Comparison of ENCODE assay signal across 12 cellular contexts in genomic region chr2:110858993-110859770, GRCh38.
DNase-seq lines count a peak whose midpoint lies in the region; ATAC-seq and TF ChIP-seq lines count a peak whose summit lies in the region.
"Had no signal": no experiment of that assay in that cellular context is flagged by ENCODE, and none has a peak within 500 bp of the region (broad histone marks: within the 10 kb centered on the region; RNA-seq: fewer than 3 reads in every experiment).

No MANE protein-coding gene starts in this region.

- peak overlapping the region; percentile 30 for H3K4me3 ChIP-seq in Jurkat, Clone E6-1 (ENCODE audit: low read length)
- no peak overlapping the region for H3K4me3 ChIP-seq in mesenchymal stem cell (ENCODE audit: insufficient read depth in 1 of 2, low read depth in 1 of 2, low read length in 2 of 2)
- H3K4me3 ChIP-seq: thoracic aorta had no signal

- H2AFZ ChIP-seq in mesenchymal stem cell (ENCODE audit: low read depth, low read length), result no peak overlapping the region

- DNase-seq in DMS79 treated with DMSO at 0.1 percent for 48 hours (lab: John Stamatoyannopoulos, UW) (peak; percentile 11), DMS79 (lab: John Stamatoyannopoulos, UW) (no peak), nephron progenitor cell (no peak), germinal center (ENCODE audit: low spot score) (no peak), mesenchymal stem cell (no peak)
- no peak for DNase-seq in Jurkat, Clone E6-1 (ENCODE audit: low read depth, low spot score)
- peak; percentile 46 for DNase-seq in activated CD8-positive, alpha-beta memory T cell treated with anti-CD3 and anti-CD28 coated beads, Interleukin-2, amount 50 U/mL, for 48 hours
- DNase-seq: GDM1, NCI-H524 had no signal

- H2BK15ac ChIP-seq in mesenchymal stem cell (ENCODE audit: low read depth, poor library complexity, severe bottlenecking), result no peak overlapping the region

- no peak overlapping the region for H2AK5ac ChIP-seq in mesenchymal stem cell (ENCODE audit: low read length, severe bottlenecking)

- H3K36me3 ChIP-seq in mesenchymal stem cell (ENCODE audit: control insufficient read depth in 1 of 2, insufficient read depth in 2 of 2, low read depth in 1 of 2, low read length in 2 of 2), result no peaks in the 10 kb centered on the region
- H3K36me3 ChIP-seq: thoracic aorta had no signal

- no peak overlapping the region for H3K18ac ChIP-seq in mesenchymal stem cell (ENCODE audit: low read depth in 1 of 2, low read length in 2 of 2)

- no peaks in the 10 kb centered on the region for H3K9me3 ChIP-seq in mesenchymal stem cell (ENCODE audit: control insufficient read depth, low read length)
- H3K9me3 ChIP-seq: thoracic aorta had no signal

- WGBS in mesenchymal stem cell, result 79% methylated on average over 13 of the region's 14 CpGs

- no peaks in the 10 kb centered on the region for H3K79me1 ChIP-seq in mesenchymal stem cell (replicated peaks; ENCODE audit: low read length, poor library complexity, severe bottlenecking)

- H4K8ac ChIP-seq in mesenchymal stem cell (ENCODE audit: low read length), result no peak overlapping the region

- no peak overlapping the region for H4K91ac ChIP-seq in mesenchymal stem cell (ENCODE audit: low read length)

- no peaks in the 10 kb centered on the region for H3K36me3 Mint-ChIP-seq in nephron progenitor cell (ENCODE audit: low read depth)

- H3K4me2 ChIP-seq in mesenchymal stem cell (ENCODE audit: low read length, poor library complexity, severe bottlenecking), result no peak overlapping the region

- peak overlapping the region; percentile 13 for H3K4me3 Mint-ChIP-seq in nephron progenitor cell

- H3K4me1 ChIP-seq in mesenchymal stem cell (ENCODE audit: control insufficient read depth, insufficient read depth, low read depth, low read length), result no peaks in the 10 kb centered on the region

- H2BK12ac ChIP-seq in mesenchymal stem cell (ENCODE audit: low read length in 2 of 2), result no peak overlapping the region

- peak overlapping the region; percentile 0 for H3K27ac Mint-ChIP-seq in nephron progenitor cell

- H2BK5ac ChIP-seq in mesenchymal stem cell (ENCODE audit: low read depth, low read length, poor library complexity, severe bottlenecking), result no peak overlapping the region

- ATAC-seq in HG02973 (IDR thresholded peaks at IDR 0.05; ENCODE audit: unreplicated experiment), result no peak

- H3K4me1 Mint-ChIP-seq in nephron progenitor cell, result peaks cover 47% of the 10 kb centered on the region

- no peak overlapping the region for H3K27ac ChIP-seq in mesenchymal stem cell (ENCODE audit: low read length, poor library complexity, severe bottlenecking)
- H3K27ac ChIP-seq: 22Rv1, thoracic aorta had no signal

- H2BK120ac ChIP-seq in mesenchymal stem cell (ENCODE audit: low read depth, low read length), result no peak overlapping the region

- peaks cover 10% of the 10 kb centered on the region for H3K27me3 Mint-ChIP-seq in nephron progenitor cell (ENCODE audit: low read depth, poor library complexity)

- H3K4ac ChIP-seq in mesenchymal stem cell (ENCODE audit: low read depth in 1 of 2, low read length in 2 of 2), result no peak overlapping the region

- no peak overlapping the region for H3K23ac ChIP-seq in mesenchymal stem cell (ENCODE audit: low read length in 2 of 2)

- peaks cover 54 to 83% of the 10 kb centered on the region in 2 experiments for H3K27me3 ChIP-seq in mesenchymal stem cell (ENCODE audit: control insufficient read depth in 1 of 2, insufficient read depth in 1 of 2, low read length in 2 of 2)

- no peak overlapping the region for H3K9ac ChIP-seq in mesenchymal stem cell (ENCODE audit: low read length)

- TF ChIP-seq CTCF in nephron progenitor cell (IDR thresholded peaks at IDR 0.05), result no peak

- H3K9me3 Mint-ChIP-seq in nephron progenitor cell, result no peaks in the 10 kb centered on the region

- H3K14ac ChIP-seq in mesenchymal stem cell (ENCODE audit: low read length in 2 of 2), result no peak overlapping the region

Comparison
In these comparisons a context has a peak if more than half of its experiments do, and no peak if none do; other contexts are left out.
1. DNase-seq: peak in DMS79 treated with DMSO at 0.1 percent for 48 hours (single experiment) and activated CD8-positive, alpha-beta memory T cell treated with anti-CD3 and anti-CD28 coated beads, Interleukin-2, amount 50 U/mL, for 48 hours (single experiment); none in DMS79 (single experiment), Jurkat, Clone E6-1 (single experiment), nephron progenitor cell (single experiment), germinal center (single experiment) and mesenchymal stem cell (single experiment).